22 cellular contexts compared by ENCODE assay signal in genomic region chr4:124997124-124997523, GRCh38.
"Had no signal": no experiment of that assay in that cellular context is flagged by ENCODE, and none has a peak within 500 bp of the region (broad histone marks: within the 10 kb centered on the region; RNA-seq: fewer than 3 reads in every experiment).

No MANE protein-coding gene starts in this region.

- DNase-seq: activated B cell treated with CpG ODN at 0.5 μM for 24 hours; activated CD4-positive, alpha-beta T cell treated with anti-CD3 and anti-CD28 coated beads for 1 hour; activated CD4-positive, alpha-beta T cell treated with anti-CD3 and anti-CD28 coated beads, Interleukin-2, amount 10 ng/mL, durations not matched to agents 24 days and 14 days; activated CD4-positive, alpha-beta T cell treated with anti-CD3 and anti-CD28 coated beads, Interleukin-2, amount 50 U/mL, for 48 hours; activated CD8-positive, alpha-beta memory T cell treated with anti-CD3 and anti-CD28 coated beads, Interleukin-2, amount 10 ng/mL, durations not matched to agents 7 days and 5 days; activated effector memory CD4-positive, alpha-beta T cell treated with Interleukin-2 at 50 U/mL for 16 hours; activated naive CD4-positive, alpha-beta T cell; activated T-cell treated with anti-CD3 and anti-CD28 coated beads, Interleukin-2, amount 50 U/mL, for 24 hours; aorta; MM.1S; NCI-H1105 treated with DMSO at 0.1 percent for 48 hours; NCI-H1436 treated with DMSO at 0.1 percent for 48 hours; NCI-H187; NCI-H2081; NCI-H2227 treated with DMSO at 0.1 percent for 48 hours; NCI-H526; NCI-H774; Right ventricle myocardium superior; RPMI8226; T-helper 17 cell; T-helper 9 cell had no signal

- ATAC-seq: activated CD8-positive, alpha-beta memory T cell treated with anti-CD3 and anti-CD28 coated beads, Interleukin-2, amount 10 ng/mL, durations not matched to agents 7 days and 5 days; Panc1; T-helper 17 cell had no signal
